ENCODE assay signal across 16 cellular contexts in genomic region chr6:8057263-8057662, GRCh38. TPM values are rescaled to one million over a fixed set of nuclear protein-coding genes. Genes with fewer than 3 reads are reported as not detected.
A peak's percentile ranks its signal among the peaks of the same experiment; 100 is the strongest.
DNase-seq lines count a peak whose midpoint lies in the region; ATAC-seq, FAIRE-seq and TF ChIP-seq lines count a peak whose summit lies in the region.
"Had no signal": no experiment of that assay in that cellular context is flagged by ENCODE, and none has a peak within 500 bp of the region (broad histone marks: within the 10 kb centered on the region; RNA-seq: fewer than 3 reads in every experiment).

No MANE protein-coding gene starts in this region.

- H3K36me3 ChIP-seq in SJSA1: peaks cover 11% of the 10 kb centered on the region; the same call in 1 of the 2 replicates
- peaks cover 7% of the 10 kb centered on the region for H3K36me3 ChIP-seq in CD8-positive, alpha-beta memory T cell (ENCODE audit: insufficient read depth, low read length)

- H3K4me3 ChIP-seq in SJSA1: no peak overlapping the region
- no peak overlapping the region for H3K4me3 ChIP-seq in CD8-positive, alpha-beta memory T cell (ENCODE audit: low read length)
- H3K4me3 ChIP-seq: GM12878, HAP-1 had no signal

- peaks cover 2 to 5% of the 10 kb centered on the region in 2 donors for H3K36me3 Mint-ChIP-seq in activated T-cell treated with anti-CD3 and anti-CD28 coated beads, Interleukin-2, amount 50 U/mL, for 72 hours (ENCODE audit: insufficient read depth in 2 of 2)
- peaks cover 17 to 69% (median 19%) of the 10 kb centered on the region in 3 donors for H3K36me3 Mint-ChIP-seq in CD8-positive, alpha-beta memory T cell

- no peaks in the 10 kb centered on the region for H3K9me3 Mint-ChIP-seq in activated T-cell treated with anti-CD3 and anti-CD28 coated beads, Interleukin-2, amount 50 U/mL, for 72 hours
- no peaks in the 10 kb centered on the region for H3K9me3 Mint-ChIP-seq in CD8-positive, alpha-beta memory T cell
- H3K9me3 Mint-ChIP-seq: HFFc6 had no signal

- no peak overlapping the region for H3K4me3 Mint-ChIP-seq in activated T-cell treated with anti-CD3 and anti-CD28 coated beads, Interleukin-2, amount 50 U/mL, for 72 hours
- no peak overlapping the region for H3K4me3 Mint-ChIP-seq in CD8-positive, alpha-beta memory T cell
- H3K4me3 Mint-ChIP-seq: CD14-positive monocyte, HFFc6 had no signal

- H3K27me3 Mint-ChIP-seq in activated T-cell treated with anti-CD3 and anti-CD28 coated beads, Interleukin-2, amount 50 U/mL, for 72 hours (ENCODE audit: low read depth): no peaks in the 10 kb centered on the region
- no peaks in the 10 kb centered on the region for H3K27me3 Mint-ChIP-seq in CD8-positive, alpha-beta memory T cell

- CTCF ChIA-PET in CD8-positive, alpha-beta memory T cell (lab: Charles Lee): no interaction called here

- H3K27ac Mint-ChIP-seq in activated T-cell treated with anti-CD3 and anti-CD28 coated beads, Interleukin-2, amount 50 U/mL, for 72 hours: peak overlapping the region; percentile 26
- H3K27ac Mint-ChIP-seq in CD8-positive, alpha-beta memory T cell: no peak overlapping the region
- H3K27ac Mint-ChIP-seq: HFFc6 had no signal

- peaks cover under 1% of the 10 kb centered on the region for H3K4me1 Mint-ChIP-seq in activated T-cell treated with anti-CD3 and anti-CD28 coated beads, Interleukin-2, amount 50 U/mL, for 72 hours (ENCODE audit: low read depth)
- peaks cover 2 to 20% (median 10%) of the 10 kb centered on the region in 3 donors for H3K4me1 Mint-ChIP-seq in CD8-positive, alpha-beta memory T cell
- H3K4me1 Mint-ChIP-seq: CD14-positive monocyte had no signal

- peak overlapping the region; percentile 87 for H3K27ac ChIP-seq in SJSA1
- no peak overlapping the region for H3K27ac ChIP-seq in CD8-positive, alpha-beta memory T cell (ENCODE audit: low read depth, low read length)
- H3K27ac ChIP-seq: 22Rv1 had no signal

- ATAC-seq in activated T-cell treated with anti-CD3 and anti-CD28 coated beads, Interleukin-2, amount 50 U/mL, for 72 hours (replicated peaks in 1 of 2): no peak
- no peak for ATAC-seq in GM21576 (IDR thresholded peaks at IDR 0.05; ENCODE audit: unreplicated experiment)
- ATAC-seq: GM12878, HepG2 had no signal

- no peaks in the 10 kb centered on the region for H3K9me3 ChIP-seq in SJSA1 (replicated peaks)
- H3K9me3 ChIP-seq in CD8-positive, alpha-beta memory T cell (ENCODE audit: low read length): no peaks in the 10 kb centered on the region
- H3K9me3 ChIP-seq: HAP-1 had no signal

- DNase-seq in activated T-cell treated with anti-CD3 and anti-CD28 coated beads, Interleukin-2, amount 50 U/mL, for 72 hours: no peak
- no peak for DNase-seq in activated T-cell treated with anti-CD3 and anti-CD28 coated beads, Interleukin-2, amount 50 U/mL, for 1 hour
- DNase-seq in SJSA1 (ENCODE audit: low read depth in 1 of 2, low spot score in 2 of 2): peak in 1 of 2 experiments; percentile 70
- peak; percentile 67 for DNase-seq in fibroblast of peridontal ligament (ENCODE audit: extremely low read depth)
- no peak for DNase-seq in GM12892 (ENCODE audit: insufficient read length)
- DNase-seq in SKM-1 treated with dmso at 0.1 percent for 144 hours (lab: John Stamatoyannopoulos, UW; ENCODE audit: unreplicated experiment): no peak
- DNase-seq in CD8-positive, alpha-beta memory T cell: no peak
- DNase-seq: GOT3, HFFc6 had no signal

- H3K4me1 ChIP-seq in SJSA1 (replicated peaks): peaks cover 29% of the 10 kb centered on the region
- H3K4me1 ChIP-seq in CD8-positive, alpha-beta memory T cell (ENCODE audit: insufficient read depth, low read length): no peaks in the 10 kb centered on the region
- H3K4me1 ChIP-seq: HAP-1 had no signal

- POLR2A ChIA-PET in CD8-positive, alpha-beta memory T cell (lab: Charles Lee): no interaction called here

- no peak for TF ChIP-seq POLR2A in GM12892 (IDR thresholded peaks at IDR 0.05; ENCODE audit: low read depth, low read length)

- no peaks in the 10 kb centered on the region for H3K27me3 ChIP-seq in SJSA1 (replicated peaks)
- no peaks in the 10 kb centered on the region for H3K27me3 ChIP-seq in CD8-positive, alpha-beta memory T cell (ENCODE audit: insufficient read depth, low read length, poor library complexity, severe bottlenecking)

- no peak for FAIRE-seq in GM12892 (lab: Jason Lieb, UNC)
- FAIRE-seq: GM12878, HepG2, HTR-8/SVneo had no signal

RNA-seq across cellular contexts. Expression of gene BLOC1S5, which starts 6.9 kb away (rescaled TPM):
- 10 to 100 TPM; 25.9 to 37.1 TPM for total RNA-seq in activated T-cell treated with anti-CD3 and anti-CD28 coated beads, Interleukin-2, amount 50 U/mL, for 72 hours
- total RNA-seq in SJSA1 (2014; rRNA removed; shearing (Covaris generic)): 18.3 and 22.0 TPM in 2 replicates
- 11.5 TPM for polyA plus RNA-seq in GM12892 (2012; ENCODE audit: missing spikeins)
- 10 to 100 TPM; 20.0 to 22.6 TPM for total RNA-seq in CD8-positive, alpha-beta memory T cell
- polyA plus RNA-seq in CD8-positive, alpha-beta memory T cell: 27.9 TPM

RNA-seq across cellular contexts. Expression of gene EEF1E1, which starts 45.1 kb away (rescaled TPM):
- total RNA-seq in activated T-cell treated with anti-CD3 and anti-CD28 coated beads, Interleukin-2, amount 50 U/mL, for 72 hours: 10 to 100 TPM; 39.3 to 49.5 TPM
- total RNA-seq in SJSA1 (2014; rRNA removed; shearing (Covaris generic)): 52.9 and 154 TPM in 2 replicates
- polyA plus RNA-seq in GM12892 (2012; ENCODE audit: missing spikeins): 73.4 TPM
- total RNA-seq in CD8-positive, alpha-beta memory T cell: 10 to 100 TPM; 71.2 to 76.0 TPM
- 48.3 TPM for polyA plus RNA-seq in CD8-positive, alpha-beta memory T cell
